Comparison of ENCODE assay signal across 8 cellular contexts in the genomic region with DNA sequence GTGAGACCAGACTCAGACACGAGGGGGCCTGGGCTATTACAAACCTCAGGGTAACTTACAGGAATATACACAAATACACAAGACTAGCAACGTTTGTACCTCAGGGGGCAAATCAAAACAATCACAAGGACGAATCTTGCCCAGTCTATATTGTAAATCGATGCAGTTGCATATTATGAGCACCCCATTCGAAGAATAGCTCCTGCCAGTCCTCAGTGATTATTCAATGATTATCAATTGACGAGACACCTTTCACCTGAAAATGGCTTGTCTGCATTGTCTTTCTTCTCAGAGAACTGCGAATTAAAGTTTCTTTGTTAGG. TPM values are rescaled to one million over a fixed set of nuclear protein-coding genes. Genes with fewer than 3 reads are reported as not detected.
A peak's percentile ranks its signal among the peaks of the same experiment; 100 is the strongest.
DNase-seq lines count a peak whose midpoint lies in the region; ATAC-seq and TF ChIP-seq lines count a peak whose summit lies in the region.

No MANE protein-coding gene starts in this region.

- peaks cover 2% of the 10 kb centered on the region for H3K36me3 Mint-ChIP-seq in activated naive CD4-positive, alpha-beta T cell treated with anti-CD3 and anti-CD28 coated beads, Interleukin-2, amount 10 ng/mL, durations not matched to agents 7 days and 5 days
- H3K36me3 Mint-ChIP-seq in type B pancreatic cell = no peaks in the 10 kb centered on the region

- H3K4me1 Mint-ChIP-seq in activated naive CD4-positive, alpha-beta T cell treated with anti-CD3 and anti-CD28 coated beads, Interleukin-2, amount 10 ng/mL, durations not matched to agents 7 days and 5 days = peaks cover 12% of the 10 kb centered on the region
- peaks cover 11% of the 10 kb centered on the region for H3K4me1 Mint-ChIP-seq in type B pancreatic cell (ENCODE audit: unreplicated experiment)

- H3K27me3 ChIP-seq in lower lobe of right lung (ENCODE audit: low read depth) = peaks cover 23% of the 10 kb centered on the region

- peaks cover 17% of the 10 kb centered on the region for H3K4me1 ChIP-seq in lower lobe of right lung

- H3K9me3 ChIP-seq in lower lobe of right lung = no peaks in the 10 kb centered on the region

- H3K27me3 Mint-ChIP-seq in activated naive CD4-positive, alpha-beta T cell treated with anti-CD3 and anti-CD28 coated beads, Interleukin-2, amount 10 ng/mL, durations not matched to agents 7 days and 5 days = peaks cover 68% of the 10 kb centered on the region
- H3K27me3 Mint-ChIP-seq in type B pancreatic cell = peaks cover 86% of the 10 kb centered on the region

- intact Hi-C loops in lower lobe of right lung (cut with DNase I) = no loop called here

- H3K36me3 ChIP-seq in lower lobe of right lung = no peaks in the 10 kb centered on the region

- no peak for ATAC-seq in lower lobe of right lung
- ATAC-seq in GM18858 (IDR thresholded peaks at IDR 0.05; ENCODE audit: unreplicated experiment) = no peak
- ATAC-seq in HG03571 (IDR thresholded peaks at IDR 0.05; ENCODE audit: unreplicated experiment) = no peak

- no peak overlapping the region for H3K27ac Mint-ChIP-seq in activated naive CD4-positive, alpha-beta T cell treated with anti-CD3 and anti-CD28 coated beads, Interleukin-2, amount 10 ng/mL, durations not matched to agents 7 days and 5 days
- H3K27ac Mint-ChIP-seq in type B pancreatic cell = peak overlapping the region; percentile 49

- peak overlapping the region; percentile 53 for H3K4me3 ChIP-seq in astrocyte of the spinal cord (ENCODE audit: low read depth, low read length)
- H3K4me3 ChIP-seq in lower lobe of right lung = peak overlapping the region; percentile 63

- H3K27ac ChIP-seq in lower lobe of right lung = no peak overlapping the region

- no peaks in the 10 kb centered on the region for H3K9me3 Mint-ChIP-seq in activated naive CD4-positive, alpha-beta T cell treated with anti-CD3 and anti-CD28 coated beads, Interleukin-2, amount 10 ng/mL, durations not matched to agents 7 days and 5 days
- no peaks in the 10 kb centered on the region for H3K9me3 Mint-ChIP-seq in type B pancreatic cell

- in situ Hi-C loops in astrocyte of the spinal cord (cut with HindIII; ENCODE audit: low sequenced_read_pairs) = no loop called here

- DNase-seq in activated naive CD4-positive, alpha-beta T cell treated with anti-CD3 and anti-CD28 coated beads, Interleukin-2, amount 10 ng/mL, durations not matched to agents 7 days and 5 days = no peak
- DNase-seq in activated naive CD4-positive, alpha-beta T cell treated with Interleukin-2 at 50 U/mL for 16 hours = no peak
- DNase-seq in astrocyte of the spinal cord (ENCODE audit: low read depth, low spot score) (no peak), lower lobe of right lung (no peak), type B pancreatic cell (ENCODE audit: extremely low spot score, unreplicated experiment) (no peak), OCI-M2 (lab: John Stamatoyannopoulos, UW; ENCODE audit: unreplicated experiment) (no peak)

- TF ChIP-seq CTCF in astrocyte of the spinal cord (IDR thresholded peaks at IDR 0.05; ENCODE audit: low read depth, low read length) (no peak), lower lobe of right lung (IDR thresholded peaks at IDR 0.05) (no peak), type B pancreatic cell (conservative IDR thresholded peaks at IDR 0.05) (peak; percentile 64)

- CTCF ChIA-PET in activated naive CD4-positive, alpha-beta T cell treated with anti-CD3 and anti-CD28 coated beads, Interleukin-2, amount 10 ng/mL, durations not matched to agents 7 days and 5 days (lab: Charles Lee) = no interaction called here

- H3K4me3 Mint-ChIP-seq in activated naive CD4-positive, alpha-beta T cell treated with anti-CD3 and anti-CD28 coated beads, Interleukin-2, amount 10 ng/mL, durations not matched to agents 7 days and 5 days = peak overlapping the region; percentile 75
- H3K4me3 Mint-ChIP-seq in type B pancreatic cell = peak overlapping the region; percentile 93

RNA-seq across cellular contexts. Expression of a gene that starts 24.6 kb away (rescaled TPM):
- total RNA-seq in lower lobe of right lung (22.0 TPM), type B pancreatic cell (ENCODE audit: low replicate concordance) (20.2 and 34.1 TPM in 2 replicates)
